ENCODE assay signal across 8 cellular contexts in the genomic region with DNA sequence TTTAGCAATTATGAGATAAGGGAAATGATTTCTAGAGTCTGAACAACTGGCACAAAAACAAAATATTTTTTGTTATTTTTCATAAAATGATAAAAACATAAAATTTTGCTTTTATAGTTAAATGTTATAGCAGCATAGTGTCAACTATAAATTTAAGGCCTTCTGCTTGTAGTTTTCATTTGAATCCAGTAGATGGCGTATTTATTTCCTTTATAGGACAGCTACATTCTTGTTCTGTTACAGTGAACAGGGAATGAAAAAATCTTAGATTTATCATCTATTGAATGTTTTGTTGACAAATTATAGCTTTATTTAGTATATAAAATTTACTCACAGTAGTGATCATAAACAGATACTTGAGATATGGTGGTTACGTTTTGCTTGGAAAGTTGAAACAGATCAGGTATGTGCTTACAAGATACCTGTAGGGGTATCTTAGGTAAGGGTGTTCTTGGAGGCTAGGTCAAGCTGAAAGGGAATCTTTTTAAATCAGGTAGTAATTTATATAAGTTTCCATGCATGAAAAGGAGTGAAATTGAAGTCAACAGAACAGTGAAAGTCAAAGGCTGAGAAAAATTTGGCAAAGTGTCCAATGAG.
DNase-seq lines count a peak whose midpoint lies in the region; ATAC-seq and TF ChIP-seq lines count a peak whose summit lies in the region.

No MANE protein-coding gene starts in this region.

- H3K27ac ChIP-seq in left lung (no peak overlapping the region), uterus (no peak overlapping the region)

- intact Hi-C loops in left lung (cut with DNase I) = no loop called here
- intact Hi-C loops in activated T-helper 1 cell treated with anti-CD3 and anti-CD28 coated beads, Interleukin-12 subunit alpha, Interleukin-12 subunit beta, Interleukin-2, Interleukin-4 antibody, amounts not matched to agents 30 ng/mL and 10 ng/mL and 1 ng/mL, durations not matched to agents 14 hours and 24 hours and 36 hours (cut with micrococcal nuclease) = no loop called here
- intact Hi-C loops in uterus (cut with DNase I; ENCODE audit: low total_unique reads) = no loop called here

- H3K9me3 Mint-ChIP-seq in WTC11 = no peaks in the 10 kb centered on the region
- no peaks in the 10 kb centered on the region for H3K9me3 Mint-ChIP-seq in activated T-helper 1 cell treated with anti-CD3 and anti-CD28 coated beads, Interleukin-12 subunit alpha, Interleukin-12 subunit beta, Interleukin-2, Interleukin-4 antibody, amounts not matched to agents 30 ng/mL and 10 ng/mL and 1 ng/mL, durations not matched to agents 14 hours and 24 hours and 36 hours

- DNase-seq in GM10266 (ENCODE audit: extremely low spot score) = no peak
- DNase-seq in LNCaP clone FGC (ENCODE audit: low read depth) = peak; percentile 15
- DNase-seq in WTC11 (ENCODE audit: low spot score) = no peak
- DNase-seq in left lung = no peak
- DNase-seq in activated T-helper 1 cell treated with anti-CD3 and anti-CD28 coated beads, Interleukin-12 subunit alpha, Interleukin-12 subunit beta, Interleukin-2, Interleukin-4 antibody, amounts not matched to agents 30 ng/mL and 10 ng/mL and 1 ng/mL, durations not matched to agents 14 hours and 24 hours and 36 hours (ENCODE audit: low spot score) = no peak
- DNase-seq in uterus = no peak
- DNase-seq in hypothalamus (lab: John Stamatoyannopoulos, UW) = no peak

- no peak overlapping the region for H3K4me3 Mint-ChIP-seq in WTC11
- H3K4me3 Mint-ChIP-seq in activated T-helper 1 cell treated with anti-CD3 and anti-CD28 coated beads, Interleukin-12 subunit alpha, Interleukin-12 subunit beta, Interleukin-2, Interleukin-4 antibody, amounts not matched to agents 30 ng/mL and 10 ng/mL and 1 ng/mL, durations not matched to agents 14 hours and 24 hours and 36 hours = no peak overlapping the region

- no peak overlapping the region for H3K4me3 ChIP-seq in LNCaP clone FGC (ENCODE audit: low read depth, low read length)
- H3K4me3 ChIP-seq in left lung = no peak overlapping the region
- H3K4me3 ChIP-seq in uterus = no peak overlapping the region

- H3K36me3 ChIP-seq in left lung = no peaks in the 10 kb centered on the region
- no peaks in the 10 kb centered on the region for H3K36me3 ChIP-seq in uterus

- POLR2A ChIA-PET in WTC11 (lab: Charles Lee) = no interaction called here

- CTCF ChIA-PET in WTC11 (lab: Charles Lee) = interaction anchor here (1.0 to 2.0 kb wide), 4 partner anchors 18 to 249 kb away, joined by 3 to 5 read pairs (median 4); no protein-coding TSS in a partner anchor

- no peak overlapping the region for H3K27ac Mint-ChIP-seq in WTC11
- H3K27ac Mint-ChIP-seq in activated T-helper 1 cell treated with anti-CD3 and anti-CD28 coated beads, Interleukin-12 subunit alpha, Interleukin-12 subunit beta, Interleukin-2, Interleukin-4 antibody, amounts not matched to agents 30 ng/mL and 10 ng/mL and 1 ng/mL, durations not matched to agents 14 hours and 24 hours and 36 hours = no peak overlapping the region

- TF ChIP-seq POLR2A in uterus (IDR thresholded peaks at IDR 0.05) = no peak

- TF ChIP-seq CTCF in GM10266 (IDR thresholded peaks at IDR 0.05; ENCODE audit: control insufficient read depth, insufficient read depth, low read depth, missing control alignments) (peak; percentile 41), LNCaP clone FGC (IDR thresholded peaks at IDR 0.05; ENCODE audit: control insufficient read depth, extremely low read depth, insufficient read depth) (peak; percentile 44), WTC11 (IDR thresholded peaks at IDR 0.05) (peak; percentile 67), left lung (IDR thresholded peaks at IDR 0.05) (peak; percentile 40 to 58), uterus (IDR thresholded peaks at IDR 0.05) (peak in 2 of 4 experiments; percentile 7 to 28)

- H3K27me3 Mint-ChIP-seq in WTC11 (ENCODE audit: low read depth) = no peaks in the 10 kb centered on the region
- no peaks in the 10 kb centered on the region for H3K27me3 Mint-ChIP-seq in activated T-helper 1 cell treated with anti-CD3 and anti-CD28 coated beads, Interleukin-12 subunit alpha, Interleukin-12 subunit beta, Interleukin-2, Interleukin-4 antibody, amounts not matched to agents 30 ng/mL and 10 ng/mL and 1 ng/mL, durations not matched to agents 14 hours and 24 hours and 36 hours (ENCODE audit: insufficient read depth)

- H3K4me1 ChIP-seq in left lung (no peaks in the 10 kb centered on the region), uterus (no peaks in the 10 kb centered on the region)

- peak; percentile 81 for ATAC-seq in GM21737 (IDR thresholded peaks at IDR 0.05; ENCODE audit: unreplicated experiment)
- ATAC-seq in WTC11 = peak; percentile 57; the same call in 1 of the 2 replicates
- peak; percentile 67 for ATAC-seq in left lung

- H3K4me1 Mint-ChIP-seq in WTC11 = no peaks in the 10 kb centered on the region
- no peaks in the 10 kb centered on the region for H3K4me1 Mint-ChIP-seq in activated T-helper 1 cell treated with anti-CD3 and anti-CD28 coated beads, Interleukin-12 subunit alpha, Interleukin-12 subunit beta, Interleukin-2, Interleukin-4 antibody, amounts not matched to agents 30 ng/mL and 10 ng/mL and 1 ng/mL, durations not matched to agents 14 hours and 24 hours and 36 hours (ENCODE audit: low read depth)

- H3K27me3 ChIP-seq in left lung = no peaks in the 10 kb centered on the region
- H3K27me3 ChIP-seq in uterus = no peaks in the 10 kb centered on the region

- no peaks in the 10 kb centered on the region for H3K36me3 Mint-ChIP-seq in WTC11
- no peaks in the 10 kb centered on the region for H3K36me3 Mint-ChIP-seq in activated T-helper 1 cell treated with anti-CD3 and anti-CD28 coated beads, Interleukin-12 subunit alpha, Interleukin-12 subunit beta, Interleukin-2, Interleukin-4 antibody, amounts not matched to agents 30 ng/mL and 10 ng/mL and 1 ng/mL, durations not matched to agents 14 hours and 24 hours and 36 hours (ENCODE audit: low read depth)

- H3K9me3 ChIP-seq in left lung (no peaks in the 10 kb centered on the region), uterus (no peaks in the 10 kb centered on the region)

TF ChIP-seq in WTC11, 78 proteins besides CTCF, POLR2A, EP300 and RAD21 (continues in another document):
- TF ChIP-seq RORB (CRISPR knock-in tag; IDR thresholded peaks at IDR 0.05) (no peak), TCF7 (CRISPR knock-in tag; IDR thresholded peaks at IDR 0.05; ENCODE audit: low read depth) (no peak), ESRRA (CRISPR knock-in tag; IDR thresholded peaks at IDR 0.05; ENCODE audit: borderline replicate concordance) (no peak), ZNF317 (CRISPR knock-in tag; IDR thresholded peaks at IDR 0.05; ENCODE audit: borderline replicate concordance, low read depth) (no peak), ZNF138 (CRISPR knock-in tag; conservative IDR thresholded peaks at IDR 0.05) (no peak), IRF2 (CRISPR knock-in tag; IDR thresholded peaks at IDR 0.05; ENCODE audit: borderline replicate concordance, low read depth) (no peak), JUN (CRISPR knock-in tag; IDR thresholded peaks at IDR 0.05) (no peak), TEAD4 (CRISPR knock-in tag; IDR thresholded peaks at IDR 0.05) (no peak), ZNF416 (CRISPR knock-in tag; IDR thresholded peaks at IDR 0.05) (no peak), ZNF121 (CRISPR knock-in tag; IDR thresholded peaks at IDR 0.05) (no peak)
- TF ChIP-seq, protein P1, sequence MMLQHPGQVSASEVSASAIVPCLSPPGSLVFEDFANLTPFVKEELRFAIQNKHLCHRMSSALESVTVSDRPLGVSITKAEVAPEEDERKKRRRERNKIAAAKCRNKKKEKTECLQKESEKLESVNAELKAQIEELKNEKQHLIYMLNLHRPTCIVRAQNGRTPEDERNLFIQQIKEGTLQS (CRISPR knock-in tag; conservative IDR thresholded peaks at IDR 0.05) = no peak
- TF ChIP-seq, protein P2, sequence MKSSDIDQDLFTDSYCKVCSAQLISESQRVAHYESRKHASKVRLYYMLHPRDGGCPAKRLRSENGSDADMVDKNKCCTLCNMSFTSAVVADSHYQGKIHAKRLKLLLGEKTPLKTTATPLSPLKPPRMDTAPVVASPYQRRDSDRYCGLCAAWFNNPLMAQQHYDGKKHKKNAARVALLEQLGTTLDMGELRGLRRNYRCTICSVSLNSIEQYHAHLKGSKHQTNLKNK (CRISPR knock-in tag; IDR thresholded peaks at IDR 0.05) = no peak
- TF ChIP-seq, protein P3, sequence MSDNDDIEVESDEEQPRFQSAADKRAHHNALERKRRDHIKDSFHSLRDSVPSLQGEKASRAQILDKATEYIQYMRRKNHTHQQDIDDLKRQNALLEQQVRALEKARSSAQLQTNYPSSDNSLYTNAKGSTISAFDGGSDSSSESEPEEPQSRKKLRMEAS (CRISPR knock-in tag; IDR thresholded peaks at IDR 0.05) = no peak
- TF ChIP-seq, protein P4, sequence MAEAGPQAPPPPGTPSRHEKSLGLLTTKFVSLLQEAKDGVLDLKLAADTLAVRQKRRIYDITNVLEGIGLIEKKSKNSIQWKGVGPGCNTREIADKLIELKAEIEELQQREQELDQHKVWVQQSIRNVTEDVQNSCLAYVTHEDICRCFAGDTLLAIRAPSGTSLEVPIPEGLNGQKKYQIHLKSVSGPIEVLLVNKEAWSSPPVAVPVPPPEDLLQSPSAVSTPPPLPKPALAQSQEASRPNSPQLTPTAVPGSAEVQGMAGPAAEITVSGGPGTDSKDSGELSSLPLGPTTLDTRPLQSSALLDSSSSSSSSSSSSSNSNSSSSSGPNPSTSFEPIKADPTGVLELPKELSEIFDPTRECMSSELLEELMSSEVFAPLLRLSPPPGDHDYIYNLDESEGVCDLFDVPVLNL (CRISPR knock-in tag; IDR thresholded peaks at IDR 0.05; ENCODE audit: borderline replicate concordance, low read depth) = no peak
- TF ChIP-seq, protein P5, sequence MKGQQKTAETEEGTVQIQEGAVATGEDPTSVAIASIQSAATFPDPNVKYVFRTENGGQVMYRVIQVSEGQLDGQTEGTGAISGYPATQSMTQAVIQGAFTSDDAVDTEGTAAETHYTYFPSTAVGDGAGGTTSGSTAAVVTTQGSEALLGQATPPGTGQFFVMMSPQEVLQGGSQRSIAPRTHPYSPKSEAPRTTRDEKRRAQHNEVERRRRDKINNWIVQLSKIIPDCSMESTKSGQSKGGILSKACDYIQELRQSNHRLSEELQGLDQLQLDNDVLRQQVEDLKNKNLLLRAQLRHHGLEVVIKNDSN (CRISPR knock-in tag; IDR thresholded peaks at IDR 0.05) = no peak
